ENCODE assay signal across 23 cellular contexts in genomic region chr17:48903401-48903800, GRCh38. TPM values are rescaled to one million over a fixed set of nuclear protein-coding genes. Genes with fewer than 3 reads are reported as not detected.
DNase-seq lines count a peak whose midpoint lies in the region; ATAC-seq, FAIRE-seq and TF ChIP-seq lines count a peak whose summit lies in the region.
"Had no signal": no experiment of that assay in that cellular context is flagged by ENCODE, and none has a peak within 500 bp of the region (broad histone marks: within the 10 kb centered on the region; RNA-seq: fewer than 3 reads in every experiment).

No MANE protein-coding gene starts in this region.

- peaks cover 7% of the 10 kb centered on the region for H3K4me1 Mint-ChIP-seq in activated naive CD8-positive, alpha-beta T cell treated with anti-CD3 and anti-CD28 coated beads, Interleukin-2, amount 50 U/mL, for 24 hours

- H3K4me3 ChIP-seq in HepG2 (replicated peaks in 1 of 3; ENCODE audit: insufficient read depth in 1 of 3, low read depth in 2 of 3, low read length in 3 of 3): no peak overlapping the region
- no peak overlapping the region for H3K4me3 ChIP-seq in right lobe of liver
- H3K4me3 ChIP-seq: BLaER1 treated with 17β-estradiol and CSF1 and Interleukin-3, amounts not matched to agents 10 nM and 100 nM had no signal

- DNase-seq in HepG2 (ENCODE audit: low spot score): peak; percentile 95
- DNase-seq in right lobe of liver: no peak
- peak; percentile 81 for DNase-seq in DMS53 (lab: John Stamatoyannopoulos, UW)
- DNase-seq in HuH-7 (ENCODE audit: low spot score): peak; percentile 43
- DNase-seq in caudate nucleus (lab: John Stamatoyannopoulos, UW): no peak
- DNase-seq in activated naive CD8-positive, alpha-beta T cell treated with anti-CD3 and anti-CD28 coated beads, Interleukin-2, amount 50 U/mL, for 24 hours: no peak
- DNase-seq: 8988T; AML-193; Calu3; CD4-positive, alpha-beta T cell; CD8-positive, alpha-beta T cell; DMS79 treated with DMSO at 0.1 percent for 48 hours; GF-D8 had no signal

- no peak for TF ChIP-seq CTCF in HepG2 (CRISPR knock-in tag; IDR thresholded peaks at IDR 0.05)
- no peak for TF ChIP-seq CTCF in right lobe of liver (IDR thresholded peaks at IDR 0.05)

- BruUV-seq in HepG2 (replicated peaks; lab: Mats Ljungman, UMichigan): no TSS peak

- H3K79me2 ChIP-seq in HepG2 (ENCODE audit: insufficient read depth, low read length): no peaks in the 10 kb centered on the region

- H3K27ac ChIP-seq in HepG2 (ENCODE audit: extremely low read length, insufficient read depth, low read length) (peak overlapping the region; percentile 54), right lobe of liver (no peak overlapping the region), caudate nucleus (ENCODE audit: low read depth, low read length) (no peak overlapping the region)
- H3K27ac ChIP-seq: BLaER1 treated with 17β-estradiol and CSF1 and Interleukin-3, amounts not matched to agents 10 nM and 100 nM; C4-2B had no signal

- no peaks in the 10 kb centered on the region for H3K36me3 ChIP-seq in HepG2 (replicated peaks in 1 of 2; ENCODE audit: control insufficient read depth in 1 of 2, insufficient read depth in 2 of 2, low read length in 2 of 2)
- H3K36me3 ChIP-seq in right lobe of liver: no peaks in the 10 kb centered on the region

- no peaks in the 10 kb centered on the region for H3K27me3 Mint-ChIP-seq in activated naive CD8-positive, alpha-beta T cell treated with anti-CD3 and anti-CD28 coated beads, Interleukin-2, amount 50 U/mL, for 24 hours
- H3K27me3 Mint-ChIP-seq: B cell; CD4-positive, alpha-beta T cell had no signal

- ATAC-seq in HepG2 (peak; percentile 57), right lobe of liver (no peak), HG03342 (IDR thresholded peaks at IDR 0.05; ENCODE audit: unreplicated experiment) (no peak)
- ATAC-seq in activated naive CD8-positive, alpha-beta T cell treated with anti-CD3 and anti-CD28 coated beads, Interleukin-2, amount 50 U/mL, for 24 hours: no peak
- ATAC-seq: CD8-positive, alpha-beta T cell had no signal

- intact Hi-C loops in HepG2 (cut with micrococcal nuclease; ENCODE audit: unreplicated experiment) (loop anchor here (1.0 kb wide), 1 partner anchor 11 kb away; the partner anchor contains the start of gene ATP5MC1), right lobe of liver (cut with DNase I) (no loop called here)

- POLR2A ChIA-PET in HepG2 (lab: Yijun Ruan, JAX): interaction anchor here (0.6 to 9.6 kb wide), 12 partner anchors 10 to 444 kb away, joined by 3 to 194 read pairs (median 4); partner anchors contain the start of genes ATP5MC1 and SNF8

- no peaks in the 10 kb centered on the region for H4K20me1 ChIP-seq in HepG2 (ENCODE audit: insufficient read depth, low read length)
- H4K20me1 ChIP-seq: BLaER1 treated with 17β-estradiol and CSF1 and Interleukin-3, amounts not matched to agents 10 nM and 100 nM had no signal

- in situ Hi-C loops in HepG2 (cut with HindIII; ENCODE audit: extremely low pct_ligation_motif_present, low pct_unique_long_range_greater_than_20kb): no loop called here

- H3K36me3 Mint-ChIP-seq in activated naive CD8-positive, alpha-beta T cell treated with anti-CD3 and anti-CD28 coated beads, Interleukin-2, amount 50 U/mL, for 24 hours (ENCODE audit: low read depth): peaks cover under 1% of the 10 kb centered on the region

- no peak overlapping the region for H3K4me3 Mint-ChIP-seq in activated naive CD8-positive, alpha-beta T cell treated with anti-CD3 and anti-CD28 coated beads, Interleukin-2, amount 50 U/mL, for 24 hours
- H3K4me3 Mint-ChIP-seq: B cell; CD4-positive, alpha-beta T cell; CD8-positive, alpha-beta T cell had no signal

- no peaks in the 10 kb centered on the region for H3K9me3 Mint-ChIP-seq in activated naive CD8-positive, alpha-beta T cell treated with anti-CD3 and anti-CD28 coated beads, Interleukin-2, amount 50 U/mL, for 24 hours
- H3K9me3 Mint-ChIP-seq: CD4-positive, alpha-beta T cell; CD8-positive, alpha-beta T cell had no signal

- H3K4me2 ChIP-seq in HepG2 (ENCODE audit: low read depth, low read length): 0 out of 2 replicates have a peak overlapping the region, but pooled peaks have one; percentile 21
- H3K4me2 ChIP-seq: BLaER1 treated with 17β-estradiol and CSF1 and Interleukin-3, amounts not matched to agents 10 nM and 100 nM had no signal

- no peaks in the 10 kb centered on the region for H3K9me3 ChIP-seq in HepG2 (ENCODE audit: low read length)
- no peaks in the 10 kb centered on the region for H3K9me3 ChIP-seq in right lobe of liver
- H3K9me3 ChIP-seq: BLaER1 treated with 17β-estradiol and CSF1 and Interleukin-3, amounts not matched to agents 10 nM and 100 nM; Caco-2 had no signal

- TF ChIP-seq POLR2A in HepG2 (IDR thresholded peaks at IDR 0.05; ENCODE audit: insufficient read depth in 1 of 2, low read depth in 2 of 2, low read length in 2 of 2) (no peak), right lobe of liver (IDR thresholded peaks at IDR 0.05) (no peak)

- peak overlapping the region; percentile 20; the same call in 1 of the 2 replicates for H3K9ac ChIP-seq in HepG2 (ENCODE audit: insufficient read depth, low read depth, low read length)
- H3K9ac ChIP-seq: BLaER1 treated with 17β-estradiol and CSF1 and Interleukin-3, amounts not matched to agents 10 nM and 100 nM had no signal

- 58% methylated on average over 1 of the region's 1 CpG for WGBS in HepG2 (ENCODE audit: low lambda C conversion rate)
- WGBS in right lobe of liver (ENCODE audit: insufficient coverage, low coverage, low lambda C conversion rate, missing lambda C conversion rate): 100% methylated on average over 1 of the region's 1 CpG

- no peak overlapping the region for H2AFZ ChIP-seq in HepG2 (ENCODE audit: low read length)

- no peaks in the 10 kb centered on the region for H3K27me3 ChIP-seq in HepG2 (ENCODE audit: control insufficient read depth in 1 of 2, insufficient read depth in 2 of 2, low read length in 2 of 2)
- H3K27me3 ChIP-seq in right lobe of liver: no peaks in the 10 kb centered on the region
- H3K27me3 ChIP-seq: BLaER1 treated with 17β-estradiol and CSF1 and Interleukin-3, amounts not matched to agents 10 nM and 100 nM had no signal

- CTCF ChIA-PET in HepG2 (lab: Yijun Ruan, JAX; ENCODE audit: low intra/inter-chr PET ratio, low total read pairs): no interaction called here

- H3K4me1 ChIP-seq in HepG2 (ENCODE audit: insufficient read depth, low read length): peaks cover 48% of the 10 kb centered on the region
- peaks cover 0 to 5% (median 3%) of the 10 kb centered on the region in 4 donors for H3K4me1 ChIP-seq in right lobe of liver

- FAIRE-seq in HepG2 (lab: Jason Lieb, UNC): peak; percentile 74
- FAIRE-seq: A204.1, D721Med, G401.6, GM12891, GM19239 had no signal

- TF ChIP-seq RAD21 in HepG2 (CRISPR knock-in tag; IDR thresholded peaks at IDR 0.05): no peak

- TF ChIP-seq EP300 in HepG2 (IDR thresholded peaks at IDR 0.05; ENCODE audit: low read depth in 2 of 2, low read length in 2 of 2) (peak in 1 of 2 experiments; percentile 14; a peak in 2 of 4 replicates), HepG2 (CRISPR knock-in tag; IDR thresholded peaks at IDR 0.05; ENCODE audit: borderline replicate concordance) (no peak)

- H3K27ac Mint-ChIP-seq in activated naive CD8-positive, alpha-beta T cell treated with anti-CD3 and anti-CD28 coated beads, Interleukin-2, amount 50 U/mL, for 24 hours: no peak overlapping the region
- H3K27ac Mint-ChIP-seq: B cell; CD4-positive, alpha-beta T cell; CD8-positive, alpha-beta T cell had no signal

RNA-seq across cellular contexts. Expression of gene UBE2Z, which starts 4.8 kb away (rescaled TPM):
- total RNA-seq in HepG2 (2016; rRNA removed; fragmentation: Illumina TruSeq; extraction: Trizol) (63.2 and 72.7 TPM in 2 replicates), right lobe of liver (10 to 100 TPM; 19.6 to 30.9 (median 26.3) TPM)
- 6.5 and 8.6 TPM in 2 replicates for total RNA-seq in HepG2 (2016; cell fraction: cytosol; rRNA removed; fragmentation: Illumina TruSeq; extraction: Trizol; ENCODE audit: low read depth)
- total RNA-seq in HepG2 (2016; cell fraction: insoluble cytoplasmic fraction; rRNA removed; fragmentation: Illumina TruSeq; extraction: Trizol): 64.4 and 70.7 TPM in 2 replicates
- total RNA-seq in HepG2 (2016; cell fraction: membrane; rRNA removed; fragmentation: Illumina TruSeq; extraction: Trizol): 30.2 and 35.3 TPM in 2 replicates
- 38.7 and 45.5 TPM in 2 replicates for total RNA-seq in HepG2 (2016; cell fraction: nucleus; rRNA removed; fragmentation: Illumina TruSeq; extraction: Trizol)
- 114 and 122 TPM in 2 replicates for polyA plus RNA-seq in HepG2 (2011; rRNA removed)
- polyA plus RNA-seq in HepG2 (2011; cell fraction: cytosol; rRNA removed): 89.4 and 105 TPM in 2 replicates
- 79.9 and 99.5 TPM in 2 replicates for polyA plus RNA-seq in HepG2 (2011; cell fraction: nucleus; rRNA removed)
- polyA plus RNA-seq in HepG2 (2012): 66.2 and 67.5 TPM in 2 replicates
- polyA plus RNA-seq in HepG2 (2016; cell fraction: cytosol; fragmentation: Illumina TruSeq; extraction: Trizol; ENCODE audit: low read depth): 5.4 and 5.9 TPM in 2 replicates
- 90.7 and 94.9 TPM in 2 replicates for polyA plus RNA-seq in HepG2 (2016; cell fraction: insoluble cytoplasmic fraction; fragmentation: Illumina TruSeq; extraction: Trizol; ENCODE audit: low read depth)
- 19.1 and 21.6 TPM in 2 replicates for polyA plus RNA-seq in HepG2 (2016; cell fraction: membrane; fragmentation: Illumina TruSeq; extraction: Trizol; ENCODE audit: low read depth)
- 66.3 and 76.8 TPM in 2 replicates for polyA plus RNA-seq in HepG2 (2016; cell fraction: nucleus; fragmentation: Illumina TruSeq; extraction: Trizol; ENCODE audit: insufficient read depth, low read depth)
- polyA minus RNA-seq in HepG2 (2011; rRNA and poly(A)+ RNA removed; ENCODE audit: low replicate concordance): 157 and 173 TPM in 2 replicates
- 69.7 and 82.5 TPM in 2 replicates for polyA minus RNA-seq in HepG2 (2011; cell fraction: cytosol; rRNA and poly(A)+ RNA removed)
- 97.2 and 106 TPM in 2 replicates for polyA minus RNA-seq in HepG2 (2011; cell fraction: nucleus; rRNA and poly(A)+ RNA removed)

RNA-seq across cellular contexts. Expression of gene ATP5MC1, which starts 10.8 kb away (rescaled TPM):
- total RNA-seq in HepG2 (2016; rRNA removed; fragmentation: Illumina TruSeq; extraction: Trizol): 206 and 210 TPM in 2 replicates
- 62.6 and 97.0 TPM in 2 replicates for total RNA-seq in HepG2 (2016; cell fraction: cytosol; rRNA removed; fragmentation: Illumina TruSeq; extraction: Trizol; ENCODE audit: low read depth)
- 216 and 223 TPM in 2 replicates for total RNA-seq in HepG2 (2016; cell fraction: insoluble cytoplasmic fraction; rRNA removed; fragmentation: Illumina TruSeq; extraction: Trizol)
- total RNA-seq in HepG2 (2016; cell fraction: membrane; rRNA removed; fragmentation: Illumina TruSeq; extraction: Trizol): 52.5 and 70.5 TPM in 2 replicates
- total RNA-seq in HepG2 (2016; cell fraction: nucleus; rRNA removed; fragmentation: Illumina TruSeq; extraction: Trizol): 83.0 and 89.8 TPM in 2 replicates
- polyA plus RNA-seq in HepG2 (2011; rRNA removed): 226 and 297 TPM in 2 replicates
- polyA plus RNA-seq in HepG2 (2011; cell fraction: cytosol; rRNA removed): 441 and 585 TPM in 2 replicates
- 85.2 and 126 TPM in 2 replicates for polyA plus RNA-seq in HepG2 (2011; cell fraction: nucleus; rRNA removed)
- polyA plus RNA-seq in HepG2 (2012): 78.7 and 166 TPM in 2 replicates
- 101 and 126 TPM in 2 replicates for polyA plus RNA-seq in HepG2 (2016; cell fraction: cytosol; fragmentation: Illumina TruSeq; extraction: Trizol; ENCODE audit: low read depth)
- polyA plus RNA-seq in HepG2 (2016; cell fraction: insoluble cytoplasmic fraction; fragmentation: Illumina TruSeq; extraction: Trizol; ENCODE audit: low read depth): 326 and 350 TPM in 2 replicates
- 65.9 and 83.1 TPM in 2 replicates for polyA plus RNA-seq in HepG2 (2016; cell fraction: membrane; fragmentation: Illumina TruSeq; extraction: Trizol; ENCODE audit: low read depth)
- polyA plus RNA-seq in HepG2 (2016; cell fraction: nucleus; fragmentation: Illumina TruSeq; extraction: Trizol; ENCODE audit: insufficient read depth, low read depth): 180 and 183 TPM in 2 replicates
- 197 and 524 TPM in 2 replicates for polyA minus RNA-seq in HepG2 (2011; rRNA and poly(A)+ RNA removed; ENCODE audit: low replicate concordance)
- polyA minus RNA-seq in HepG2 (2011; cell fraction: cytosol; rRNA and poly(A)+ RNA removed): 36.3 and 46.5 TPM in 2 replicates
- polyA minus RNA-seq in HepG2 (2011; cell fraction: nucleus; rRNA and poly(A)+ RNA removed): 22.3 and 29.0 TPM in 2 replicates
- 100 to 1,000 TPM in 2 of 6 experiments, 10 to 100 TPM in 4; 49.2 to 221 (median 57.9) TPM for total RNA-seq in right lobe of liver

RNA-seq across cellular contexts. Expression of gene SNF8, which starts 41.2 kb away (rescaled TPM):
- total RNA-seq in HepG2 (2016; rRNA removed; fragmentation: Illumina TruSeq; extraction: Trizol) (152 and 153 TPM in 2 replicates), right lobe of liver (10 to 100 TPM; 35.8 to 62.9 (median 47.5) TPM)
- 379 and 415 TPM in 2 replicates for total RNA-seq in HepG2 (2016; cell fraction: cytosol; rRNA removed; fragmentation: Illumina TruSeq; extraction: Trizol; ENCODE audit: low read depth)
- total RNA-seq in HepG2 (2016; cell fraction: insoluble cytoplasmic fraction; rRNA removed; fragmentation: Illumina TruSeq; extraction: Trizol): 132 and 156 TPM in 2 replicates
- total RNA-seq in HepG2 (2016; cell fraction: membrane; rRNA removed; fragmentation: Illumina TruSeq; extraction: Trizol): 389 and 390 TPM in 2 replicates
- 78.5 and 80.0 TPM in 2 replicates for total RNA-seq in HepG2 (2016; cell fraction: nucleus; rRNA removed; fragmentation: Illumina TruSeq; extraction: Trizol)
- polyA plus RNA-seq in HepG2 (2011; rRNA removed): 98.6 and 114 TPM in 2 replicates
- polyA plus RNA-seq in HepG2 (2011; cell fraction: cytosol; rRNA removed): 124 and 143 TPM in 2 replicates
- polyA plus RNA-seq in HepG2 (2011; cell fraction: nucleus; rRNA removed): 64.9 and 71.3 TPM in 2 replicates
- polyA plus RNA-seq in HepG2 (2012): 70.9 and 75.1 TPM in 2 replicates
- polyA plus RNA-seq in HepG2 (2016; cell fraction: cytosol; fragmentation: Illumina TruSeq; extraction: Trizol; ENCODE audit: low read depth): 660 and 736 TPM in 2 replicates
- polyA plus RNA-seq in HepG2 (2016; cell fraction: insoluble cytoplasmic fraction; fragmentation: Illumina TruSeq; extraction: Trizol; ENCODE audit: low read depth): 201 and 220 TPM in 2 replicates
- 492 and 571 TPM in 2 replicates for polyA plus RNA-seq in HepG2 (2016; cell fraction: membrane; fragmentation: Illumina TruSeq; extraction: Trizol; ENCODE audit: low read depth)
- polyA plus RNA-seq in HepG2 (2016; cell fraction: nucleus; fragmentation: Illumina TruSeq; extraction: Trizol; ENCODE audit: insufficient read depth, low read depth): 195 and 196 TPM in 2 replicates
- 77.3 and 128 TPM in 2 replicates for polyA minus RNA-seq in HepG2 (2011; rRNA and poly(A)+ RNA removed; ENCODE audit: low replicate concordance)
- polyA minus RNA-seq in HepG2 (2011; cell fraction: cytosol; rRNA and poly(A)+ RNA removed): 24.9 and 39.6 TPM in 2 replicates
- 26.7 and 37.0 TPM in 2 replicates for polyA minus RNA-seq in HepG2 (2011; cell fraction: nucleus; rRNA and poly(A)+ RNA removed)

Comparison
In these comparisons a context has a peak if more than half of its experiments do, and no peak if none do; other contexts are left out.
1. DNase-seq: peak in HepG2 (single experiment), DMS53 (single experiment) and HuH-7 (single experiment); none in right lobe of liver (0 of 3), caudate nucleus (0 of 61) and activated naive CD8-positive, alpha-beta T cell treated with anti-CD3 and anti-CD28 coated beads, Interleukin-2, amount 50 U/mL, for 24 hours (single experiment).